In the genomic region with DNA sequence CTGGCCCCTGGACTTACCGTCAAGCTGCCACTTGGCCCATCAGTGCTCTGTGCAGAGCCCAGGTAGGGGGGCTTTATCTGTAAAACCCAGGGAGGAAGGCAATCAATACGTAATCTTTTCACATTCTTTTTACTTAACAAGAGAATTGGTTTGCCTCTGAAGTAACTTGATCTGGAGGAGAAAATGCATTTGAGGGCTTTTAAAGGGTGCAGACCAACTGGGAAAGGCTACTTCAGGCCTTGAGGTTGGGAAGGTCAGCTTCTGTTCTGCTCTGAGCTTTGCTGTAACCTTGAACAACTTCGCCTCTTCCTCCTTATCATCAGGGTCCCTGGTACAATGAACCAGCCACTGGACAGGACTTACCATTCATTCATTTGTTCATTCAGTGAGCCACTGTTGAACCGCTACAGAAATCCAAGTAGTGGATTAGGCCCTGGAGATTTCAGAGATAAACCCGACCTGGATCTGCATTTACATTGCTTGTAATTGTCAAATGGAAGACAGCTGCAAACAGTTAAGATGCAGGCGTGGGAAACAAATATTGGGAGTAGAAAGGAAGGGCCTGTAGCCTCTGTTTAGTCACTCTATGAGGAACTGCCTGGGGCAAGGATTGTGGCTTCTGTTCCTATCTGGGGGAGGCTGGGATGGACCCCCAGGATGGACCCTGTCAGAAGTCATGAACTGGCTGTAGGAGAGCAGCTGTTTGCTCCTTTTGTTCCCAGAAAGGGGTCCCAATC, we compare ENCODE assay signal across 1 cellular context.
TF ChIP-seq lines count a peak whose summit lies in the region.

No MANE protein-coding gene starts in this region.

TF ChIP-seq in K562, 482 proteins besides CTCF, POLR2A, EP300 and RAD21 (continued from another document):
- TF ChIP-seq, protein P1, sequence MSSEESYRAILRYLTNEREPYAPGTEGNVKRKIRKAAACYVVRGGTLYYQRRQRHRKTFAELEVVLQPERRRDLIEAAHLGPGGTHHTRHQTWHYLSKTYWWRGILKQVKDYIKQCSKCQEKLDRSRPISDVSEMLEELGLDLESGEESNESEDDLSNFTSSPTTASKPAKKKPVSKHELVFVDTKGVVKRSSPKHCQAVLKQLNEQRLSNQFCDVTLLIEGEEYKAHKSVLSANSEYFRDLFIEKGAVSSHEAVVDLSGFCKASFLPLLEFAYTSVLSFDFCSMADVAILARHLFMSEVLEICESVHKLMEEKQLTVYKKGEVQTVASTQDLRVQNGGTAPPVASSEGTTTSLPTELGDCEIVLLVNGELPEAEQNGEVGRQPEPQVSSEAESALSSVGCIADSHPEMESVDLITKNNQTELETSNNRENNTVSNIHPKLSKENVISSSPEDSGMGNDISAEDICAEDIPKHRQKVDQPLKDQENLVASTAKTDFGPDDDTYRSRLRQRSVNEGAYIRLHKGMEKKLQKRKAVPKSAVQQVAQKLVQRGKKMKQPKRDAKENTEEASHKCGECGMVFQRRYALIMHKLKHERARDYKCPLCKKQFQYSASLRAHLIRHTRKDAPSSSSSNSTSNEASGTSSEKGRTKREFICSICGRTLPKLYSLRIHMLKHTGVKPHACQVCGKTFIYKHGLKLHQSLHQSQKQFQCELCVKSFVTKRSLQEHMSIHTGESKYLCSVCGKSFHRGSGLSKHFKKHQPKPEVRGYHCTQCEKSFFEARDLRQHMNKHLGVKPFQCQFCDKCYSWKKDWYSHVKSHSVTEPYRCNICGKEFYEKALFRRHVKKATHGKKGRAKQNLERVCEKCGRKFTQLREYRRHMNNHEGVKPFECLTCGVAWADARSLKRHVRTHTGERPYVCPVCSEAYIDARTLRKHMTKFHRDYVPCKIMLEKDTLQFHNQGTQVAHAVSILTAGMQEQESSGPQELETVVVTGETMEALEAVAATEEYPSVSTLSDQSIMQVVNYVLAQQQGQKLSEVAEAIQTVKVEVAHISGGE (CRISPR knock-in tag; IDR thresholded peaks at IDR 0.05), result 0 out of 6 replicates have a peak, but pooled peaks of 1 of the 3 experiments have one; percentile 8
